8 cellular contexts compared by ENCODE assay signal in the genomic region with DNA sequence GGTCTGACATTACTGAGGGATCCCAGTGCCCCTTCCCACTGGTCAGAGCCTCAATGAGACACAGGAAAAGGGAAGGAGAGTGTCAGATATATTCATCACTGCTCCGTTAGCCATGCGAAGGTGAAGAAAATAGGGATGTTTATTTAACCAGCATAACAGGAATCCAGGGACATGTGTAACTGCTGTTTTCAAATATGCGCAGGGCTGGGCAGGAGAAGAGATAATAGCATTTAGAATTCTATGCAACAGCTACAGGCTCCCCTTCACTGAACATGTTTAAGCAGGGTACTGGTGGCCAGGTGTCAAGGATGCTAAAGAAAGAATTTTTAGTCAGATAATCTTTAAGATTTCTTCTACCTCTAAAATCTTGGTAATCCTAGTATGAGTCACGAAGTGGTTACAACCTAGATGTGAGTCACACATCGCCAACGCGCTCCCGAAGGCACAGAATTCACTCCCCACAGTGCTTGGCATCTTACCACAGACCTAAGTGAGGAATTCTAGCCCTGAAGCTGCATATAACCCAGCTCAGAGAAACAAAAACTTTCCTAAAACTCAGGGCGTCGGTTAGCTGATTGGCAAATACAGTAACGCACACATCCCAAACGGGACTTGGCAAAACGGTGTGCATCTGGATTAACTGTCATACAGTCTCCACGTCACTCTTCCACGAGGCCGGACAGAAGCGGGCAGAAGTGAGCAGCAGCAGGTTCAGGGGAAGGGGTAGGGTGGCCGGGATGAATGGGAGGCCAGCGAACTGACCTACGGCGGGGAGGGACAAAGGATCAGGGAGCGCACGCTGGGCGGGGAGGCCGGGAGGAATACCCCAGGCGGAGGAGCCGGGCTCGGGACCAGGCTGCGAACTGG. TPM values are rescaled to one million over a fixed set of nuclear protein-coding genes. Genes with fewer than 3 reads are reported as not detected.
A peak's percentile ranks its signal among the peaks of the same experiment; 100 is the strongest.
DNase-seq lines count a peak whose midpoint lies in the region; ATAC-seq and TF ChIP-seq lines count a peak whose summit lies in the region.

No MANE protein-coding gene starts in this region.

- H4K8ac ChIP-seq in IMR-90 (ENCODE audit: low read depth in 2 of 2, low read length in 2 of 2), result peak overlapping the region in 1 of 2 experiments; percentile 69; a peak in 3 of 4 replicates

- peak; percentile 78 for TF ChIP-seq POLR2A in IMR-90 (IDR thresholded peaks at IDR 0.05; ENCODE audit: low read depth, low read length)

- H4K20me1 ChIP-seq in IMR-90 (ENCODE audit: insufficient read depth, low read length), result peaks cover 18% of the 10 kb centered on the region

- H3K23ac ChIP-seq in IMR-90 (ENCODE audit: low read depth, low read length), result peak overlapping the region; percentile 98

- H3K9me3 ChIP-seq in IMR-90 (ENCODE audit: control insufficient read depth, insufficient read depth, low read length), result no peaks in the 10 kb centered on the region

- H3K14ac ChIP-seq in IMR-90 (replicated peaks; ENCODE audit: low read depth, low read length), result peak overlapping the region; percentile 93

- H2AK9ac ChIP-seq in IMR-90 (replicated peaks; ENCODE audit: low read depth, low read length, poor library complexity), result peak overlapping the region; percentile 91

- H4K91ac ChIP-seq in IMR-90 (ENCODE audit: insufficient read depth, low read depth, low read length), result peak overlapping the region; percentile 72

- H4K5ac ChIP-seq in IMR-90 (ENCODE audit: low read depth, low read length), result peak overlapping the region; percentile 38; the same call in 1 of the 2 replicates

- peak overlapping the region; percentile 95 for H2BK5ac ChIP-seq in IMR-90 (ENCODE audit: low read depth, low read length, poor library complexity, severe bottlenecking)

- TSS peak; percentile 20 for BruUV-seq in IMR-90 (replicated peaks; lab: Mats Ljungman, UMichigan)

- in situ Hi-C loops in Caki2 (cut with HindIII; ENCODE audit: low pct_unique_long_range_greater_than_20kb, low sequenced_read_pairs), result no loop called here
- in situ Hi-C loops in IMR-90 (cut with MboI; ENCODE audit: low sequenced_read_pairs), result no loop called here
- in situ Hi-C loops in astrocyte of the cerebellum (cut with HindIII; ENCODE audit: low sequenced_read_pairs), result no loop called here

- peak overlapping the region; percentile 97 for H3K4ac ChIP-seq in IMR-90 (ENCODE audit: low read depth, low read length)

- peak overlapping the region; percentile 71 for H3K56ac ChIP-seq in IMR-90 (ENCODE audit: extremely low read depth, insufficient read depth, low read length)

- intact Hi-C loops in IMR-90 (cut with micrococcal nuclease), result loop anchor here (5.0 kb wide), 1 partner anchor 310 kb away; the partner anchor contains the start of gene EPB41L4B

- H3K27ac ChIP-seq in IMR-90 (ENCODE audit: insufficient read depth, low read length), result peak overlapping the region; percentile 83

- H3K9me1 ChIP-seq in IMR-90 (ENCODE audit: insufficient read depth, low read length), result peaks cover 5% of the 10 kb centered on the region

- H2BK15ac ChIP-seq in IMR-90 (ENCODE audit: low read depth, low read length), result peak overlapping the region; percentile 23; the same call in 1 of the 3 replicates

- no peaks in the 10 kb centered on the region for H3K36me3 ChIP-seq in IMR-90 (ENCODE audit: control insufficient read depth, insufficient read depth, low read length)

- H2BK120ac ChIP-seq in IMR-90 (ENCODE audit: low read depth, low read length), result peak overlapping the region; percentile 93

- CTCF ChIA-PET in IMR-90 (lab: Yijun Ruan, JAX), result no interaction called here

- H2AFZ ChIP-seq in IMR-90 (replicated peaks; ENCODE audit: low read length, poor library complexity), result peak overlapping the region; percentile 86

- POLR2A ChIA-PET in IMR-90 (lab: Charles Lee; ENCODE audit: unreplicated experiment), result no interaction called here

- H3K9ac ChIP-seq in IMR-90 (ENCODE audit: low read depth, low read length), result peak overlapping the region; percentile 68

- no peak for TF ChIP-seq RAD21 in IMR-90 (IDR thresholded peaks at IDR 0.05; ENCODE audit: low read length)

- peak overlapping the region; percentile 96 for H3K4me2 ChIP-seq in IMR-90 (ENCODE audit: low read depth, low read length)

- H2BK20ac ChIP-seq in IMR-90 (ENCODE audit: low read depth, low read length), result peak overlapping the region; percentile 87; the same call in 1 of the 2 replicates

- dilution Hi-C loops in IMR-90 (cut with HindIII; ENCODE audit: low sequenced_read_pairs, unreplicated experiment), result no loop called here

- peaks cover 12 to 47% of the 10 kb centered on the region in 2 experiments for H3K79me1 ChIP-seq in IMR-90 (ENCODE audit: low read depth in 1 of 2, low read length in 2 of 2)

- TF ChIP-seq CTCF in IMR-90 (conservative IDR thresholded peaks at IDR 0.05; ENCODE audit: low read depth, low read length) (no peak), astrocyte of the cerebellum (IDR thresholded peaks at IDR 0.05; ENCODE audit: low read depth, low read length, missing control alignments) (no peak)

- H3K4me3 ChIP-seq in IMR-90 (ENCODE audit: insufficient read depth, low read depth, low read length) (peak overlapping the region; percentile 71), astrocyte of the cerebellum (ENCODE audit: low read depth, low read length) (peak overlapping the region; percentile 74)

- peaks cover 13% of the 10 kb centered on the region for H3K4me1 ChIP-seq in IMR-90 (ENCODE audit: control insufficient read depth, insufficient read depth, low read length)

- peak overlapping the region; percentile 84 for H2AK5ac ChIP-seq in IMR-90 (ENCODE audit: low read depth, low read length)

- WGBS in IMR-90 (ENCODE audit: extremely low coverage in 2 of 2, insufficient read length in 1 of 2), 2 experiments, result 0% methylated on average over 10 of the region's 29 CpGs; no CpG with 5 or more reads in 1 of the 2 experiments

- ATAC-seq in GM21526 (IDR thresholded peaks at IDR 0.05; ENCODE audit: low FRiP score, unreplicated experiment) (peak; percentile 30), IMR-90 (ENCODE audit: low read depth) (peak; percentile 38), HG03457 (IDR thresholded peaks at IDR 0.05; ENCODE audit: unreplicated experiment) (no peak)

- H3K18ac ChIP-seq in IMR-90 (ENCODE audit: low read depth, low read length), result peak overlapping the region; percentile 80

- no peaks in the 10 kb centered on the region for H3K27me3 ChIP-seq in IMR-90 (ENCODE audit: control insufficient read depth, insufficient read depth, low read length)

- peak; percentile 86 for DNase-seq in Caki2 (ENCODE audit: low read depth)
- peak; percentile 94 for DNase-seq in IMR-90
- peak; percentile 51 to 88 for DNase-seq in SW 1271 (lab: John Stamatoyannopoulos, UW)
- peak; percentile 97 for DNase-seq in astrocyte of the cerebellum (ENCODE audit: low read depth)
- DNase-seq in hepatic stellate cell (ENCODE audit: low spot score), result peak; percentile 81
- peak; percentile 84 for DNase-seq in putamen (ENCODE audit: low spot score)

TF ChIP-seq in IMR-90, 13 proteins besides CTCF, POLR2A, EP300 and RAD21:
- no peak for TF ChIP-seq SMC3 (IDR thresholded peaks at IDR 0.05; ENCODE audit: low read depth, low read length)
- TF ChIP-seq BHLHE40 (IDR thresholded peaks at IDR 0.05; ENCODE audit: low read depth, low read length), result peak; percentile 56; the same call in 1 of the 2 replicates
- TF ChIP-seq ELK1 (IDR thresholded peaks at IDR 0.05; ENCODE audit: borderline replicate concordance, low read depth, low read length), result no peak
- TF ChIP-seq CEBPB (IDR thresholded peaks at IDR 0.05; ENCODE audit: low read depth, low read length), result peak; percentile 43; the same call in 1 of the 2 replicates
- peak; percentile 34; the same call in 1 of the 2 replicates for TF ChIP-seq CHD1 (IDR thresholded peaks at IDR 0.05; ENCODE audit: low read depth, low read length)
- TF ChIP-seq MAFK (IDR thresholded peaks at IDR 0.05; ENCODE audit: low read depth, low read length), result no peak
- TF ChIP-seq MXI1 (IDR thresholded peaks at IDR 0.05; ENCODE audit: borderline replicate concordance, low read depth, low read length), result peak; percentile 72; the same call in 1 of the 2 replicates
- TF ChIP-seq FOS (IDR thresholded peaks at IDR 0.05; ENCODE audit: low read depth, low read length), result peak; percentile 98
- no peak for TF ChIP-seq RFX5 (IDR thresholded peaks at IDR 0.05; ENCODE audit: low read depth, low read length)
- no peak for TF ChIP-seq NFE2L2 (IDR thresholded peaks at IDR 0.05; ENCODE audit: low read depth, low read length)

RNA-seq across cellular contexts. Expression of gene CTNNAL1, which starts 1.1 kb away (rescaled TPM):
- 80.3 and 113 TPM in 2 replicates for total RNA-seq in Caki2 (2014; rRNA removed; shearing (Covaris generic); ENCODE audit: low replicate concordance)
- 131 and 186 TPM in 2 replicates for total RNA-seq in IMR-90 (2012; rRNA removed)
- 60.4 and 72.3 TPM in 2 replicates for polyA plus RNA-seq in IMR-90 (2012; rRNA removed)
- 24.4 and 58.0 TPM in 2 replicates for polyA plus RNA-seq in IMR-90 (2012; cell fraction: cytosol; rRNA removed)
- polyA plus RNA-seq in IMR-90 (2012; cell fraction: nucleus; rRNA removed; ENCODE audit: low replicate concordance), result 9.8 and 39.6 TPM in 2 replicates
